Comparison of ENCODE assay signal across 19 cellular contexts in genomic region chr5:16192311-16192710, GRCh38.
"Had no signal": no experiment of that assay in that cellular context is flagged by ENCODE, and none has a peak within 500 bp of the region (broad histone marks: within the 10 kb centered on the region; RNA-seq: fewer than 3 reads in every experiment).

No MANE protein-coding gene starts in this region.

- ATAC-seq: activated CD4-positive, CD25-positive, alpha-beta regulatory T cell treated with anti-CD3 and anti-CD28 coated beads, Interleukin-2, amount 50 U/mL, for 24 hours; activated naive CD8-positive, alpha-beta T cell treated with anti-CD3 and anti-CD28 coated beads, Interleukin-2, amount 50 U/mL, for 24 hours; body of pancreas; heart left ventricle; left ventricle myocardium superior; naive thymus-derived CD8-positive, alpha-beta T cell; sciatic nerve had no signal

- DNase-seq: activated CD4-positive, alpha-beta memory T cell treated with anti-CD3 and anti-CD28 coated beads, Interleukin-2, amount 10 ng/mL, durations not matched to agents 7 days and 5 days; activated CD4-positive, alpha-beta T cell treated with anti-CD3 and anti-CD28 coated beads, Interleukin-2, amount 10 ng/mL, durations not matched to agents 24 days and 14 days; activated effector memory CD4-positive, alpha-beta T cell treated with anti-CD3 and anti-CD28 coated beads, Interleukin-2, amount 50 U/mL, for 16 hours; activated naive CD4-positive, alpha-beta T cell treated with anti-CD3 and anti-CD28 coated beads, Interleukin-2, amount 10 ng/mL, durations not matched to agents 7 days and 5 days; activated naive CD8-positive, alpha-beta T cell treated with anti-CD3 and anti-CD28 coated beads, Interleukin-2, amount 50 U/mL, for 24 hours; activated T-cell treated with anti-CD3 and anti-CD28 coated beads for 4 hours; body of pancreas; cortex of kidney; heart left ventricle; left ventricle myocardium superior; mammary epithelial cell; naive thymus-derived CD8-positive, alpha-beta T cell; stimulated activated CD4-positive, alpha-beta T cell treated with anti-CD3 and anti-CD28 coated beads, Interleukin-2, amount 100 ng/mL, for 48 hours; stimulated activated CD8-positive, alpha-beta memory T cell treated with anti-CD3 and anti-CD28 coated beads, Interleukin-4, amount 100 ng/mL, for 48 hours; stimulated activated naive CD4-positive, alpha-beta T cell; testis; trophoblast cell had no signal
